Comparison of ENCODE assay signal across 9 cellular contexts in the genomic region with DNA sequence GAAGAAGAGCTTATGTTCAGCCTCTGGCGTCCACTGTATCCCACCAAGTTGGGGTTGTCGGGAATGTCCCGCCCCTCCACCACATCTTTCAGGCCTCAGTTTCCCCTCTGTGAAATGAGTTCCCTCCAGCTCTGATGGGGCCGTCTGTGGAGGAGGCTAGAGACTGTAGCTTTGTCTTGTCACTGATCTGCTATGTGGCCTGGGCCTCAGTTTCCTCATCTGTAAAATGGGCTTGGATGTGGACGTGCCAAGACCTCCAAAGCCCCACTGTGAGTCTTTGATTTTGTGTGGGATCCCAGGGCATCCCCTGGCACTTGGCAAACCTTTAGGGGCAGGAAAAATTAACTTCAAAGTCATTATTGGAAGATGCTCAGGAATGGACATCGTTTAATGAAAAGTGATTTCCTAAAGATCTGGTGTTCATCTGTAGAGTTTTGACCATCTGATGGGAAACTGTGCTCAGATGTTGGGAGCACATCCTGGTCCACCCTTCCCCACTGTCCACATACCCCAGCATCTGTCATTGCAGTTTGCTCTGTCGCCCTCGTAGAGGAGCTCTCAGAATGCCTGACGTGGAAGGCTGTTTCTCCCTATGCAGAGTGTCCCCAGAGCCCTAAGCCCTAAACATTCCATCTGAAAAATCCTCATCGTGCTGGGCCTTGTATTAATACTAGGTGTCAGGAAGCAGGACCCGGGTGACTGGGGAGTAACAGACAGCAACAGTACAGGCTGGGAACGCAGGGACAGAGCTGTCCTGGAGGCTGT. TPM values are rescaled to one million over a fixed set of nuclear protein-coding genes. Genes with fewer than 3 reads are reported as not detected.
A peak's percentile ranks its signal among the peaks of the same experiment; 100 is the strongest.
DNase-seq lines count a peak whose midpoint lies in the region; ATAC-seq, FAIRE-seq and TF ChIP-seq lines count a peak whose summit lies in the region.
"Had no signal": no experiment of that assay in that cellular context is flagged by ENCODE, and none has a peak within 500 bp of the region (broad histone marks: within the 10 kb centered on the region; RNA-seq: fewer than 3 reads in every experiment).

No MANE protein-coding gene starts in this region.

- intact Hi-C loops in A673 (cut with micrococcal nuclease; ENCODE audit: unreplicated experiment): no loop called here
- intact Hi-C loops in naive thymus-derived CD4-positive, alpha-beta T cell (cut with micrococcal nuclease): loop anchor here (5.0 to 10.0 kb wide), 2 partner anchors 536 to 1419 kb away; no protein-coding TSS in a partner anchor

- no peaks in the 10 kb centered on the region for H3K36me3 ChIP-seq in A673 (ENCODE audit: insufficient read depth, low read length, poor library complexity, severe bottlenecking)
- H3K36me3 ChIP-seq in HEK293 (ENCODE audit: control insufficient read depth in 2 of 2, insufficient read depth in 1 of 2, low read length in 2 of 2): no peaks in the 10 kb centered on the region
- H3K36me3 ChIP-seq in astrocyte (ENCODE audit: insufficient read depth, low read length): no peaks in the 10 kb centered on the region
- H3K36me3 ChIP-seq in naive thymus-derived CD4-positive, alpha-beta T cell (ENCODE audit: control insufficient read depth in 2 of 3, insufficient read depth in 3 of 3, low read length in 3 of 3): no peaks in the 10 kb centered on the region

- DNase-seq in A673 (ENCODE audit: low spot score) (no peak), astrocyte (ENCODE audit: low read depth) (no peak), CD1c-positive myeloid dendritic cell (ENCODE audit: extremely low spot score) (no peak)
- DNase-seq in naive thymus-derived CD4-positive, alpha-beta T cell: peak in 1 of 9 donors; percentile 17
- DNase-seq: central memory CD4-positive, alpha-beta T cell had no signal

- H3K4me1 ChIP-seq in A673 (ENCODE audit: insufficient read depth, low read length, poor library complexity, severe bottlenecking): peaks cover 46% of the 10 kb centered on the region
- H3K4me1 ChIP-seq in HEK293 (ENCODE audit: control insufficient read depth, insufficient read depth, low read length): peaks cover 4% of the 10 kb centered on the region
- peaks cover 49% of the 10 kb centered on the region for H3K4me1 ChIP-seq in astrocyte (ENCODE audit: insufficient read depth, low read length)
- peaks cover 68 to 89% of the 10 kb centered on the region in 2 donors for H3K4me1 ChIP-seq in naive thymus-derived CD4-positive, alpha-beta T cell (ENCODE audit: control insufficient read depth in 2 of 2, insufficient read depth in 2 of 2, low read length in 2 of 2)

- H4K20me1 ChIP-seq in astrocyte (ENCODE audit: insufficient read depth, low read length): peaks cover 35% of the 10 kb centered on the region

- H3K9me3 ChIP-seq in A673 (ENCODE audit: low read depth, low read length, poor library complexity, severe bottlenecking) (no peaks in the 10 kb centered on the region), HEK293 (ENCODE audit: control insufficient read depth, insufficient read depth, low read depth, low read length) (no peaks in the 10 kb centered on the region), astrocyte (ENCODE audit: insufficient read depth, low read depth, low read length) (no peaks in the 10 kb centered on the region)
- no peaks in the 10 kb centered on the region for H3K9me3 ChIP-seq in naive thymus-derived CD4-positive, alpha-beta T cell (ENCODE audit: control insufficient read depth in 2 of 3, low read length in 3 of 3)

- no peaks in the 10 kb centered on the region for H3K27me3 Mint-ChIP-seq in astrocyte (ENCODE audit: low read depth, unreplicated experiment)
- H3K27me3 Mint-ChIP-seq in naive thymus-derived CD4-positive, alpha-beta T cell: no peaks in the 10 kb centered on the region

- no peak overlapping the region for H3K4me3 Mint-ChIP-seq in astrocyte (ENCODE audit: unreplicated experiment)
- H3K4me3 Mint-ChIP-seq in naive thymus-derived CD4-positive, alpha-beta T cell: peak overlapping the region; percentile 51 to 90 (median 78)

- no peaks in the 10 kb centered on the region for H3K36me3 Mint-ChIP-seq in astrocyte (ENCODE audit: low read depth, unreplicated experiment)
- peaks cover 0 to 2% (median 0%) of the 10 kb centered on the region in 5 donors for H3K36me3 Mint-ChIP-seq in naive thymus-derived CD4-positive, alpha-beta T cell

- H3K4me1 Mint-ChIP-seq in astrocyte (ENCODE audit: low read depth, unreplicated experiment): peaks cover 40% of the 10 kb centered on the region
- peaks cover 65 to 92% (median 83%) of the 10 kb centered on the region in 7 donors for H3K4me1 Mint-ChIP-seq in naive thymus-derived CD4-positive, alpha-beta T cell

- H2AFZ ChIP-seq in astrocyte (ENCODE audit: low read depth, low read length): no peak overlapping the region

- H3K4me2 ChIP-seq in astrocyte (ENCODE audit: low read length): peak overlapping the region; percentile 70

- peaks cover 5% of the 10 kb centered on the region for H3K79me2 ChIP-seq in astrocyte (ENCODE audit: insufficient read depth, low read length)

- no TSS peak for BruUV-seq in A673 (replicated peaks; lab: Mats Ljungman, UMichigan)

- H3K27ac Mint-ChIP-seq in astrocyte (ENCODE audit: unreplicated experiment): peak overlapping the region; percentile 91
- peak overlapping the region; percentile 87 to 100 (median 98) for H3K27ac Mint-ChIP-seq in naive thymus-derived CD4-positive, alpha-beta T cell

- peaks cover 2% of the 10 kb centered on the region for H3K9me3 Mint-ChIP-seq in astrocyte (ENCODE audit: unreplicated experiment)
- H3K9me3 Mint-ChIP-seq in naive thymus-derived CD4-positive, alpha-beta T cell: peaks cover 0 to 3% (median 0%) of the 10 kb centered on the region in 11 donors

- H3K9ac ChIP-seq in astrocyte (ENCODE audit: low read length): no peak overlapping the region

- no peaks in the 10 kb centered on the region for H3K27me3 ChIP-seq in A673 (replicated peaks; ENCODE audit: insufficient read depth, low read depth, low read length, poor library complexity)
- H3K27me3 ChIP-seq in astrocyte (ENCODE audit: insufficient read depth, low read length): no peaks in the 10 kb centered on the region
- H3K27me3 ChIP-seq in naive thymus-derived CD4-positive, alpha-beta T cell (ENCODE audit: control insufficient read depth in 2 of 2, insufficient read depth in 2 of 2, low read length in 2 of 2): no peaks in the 10 kb centered on the region

- no peak for TF ChIP-seq CTCF in A673 (conservative IDR thresholded peaks at IDR 0.05; ENCODE audit: low read depth, low read length)
- TF ChIP-seq CTCF in HEK293 (tag by site-specific recombination; IDR thresholded peaks at IDR 0.05): no peak
- no peak for TF ChIP-seq CTCF in astrocyte (IDR thresholded peaks at IDR 0.05; ENCODE audit: insufficient read depth, low read depth, low read length)

- CTCF ChIA-PET in A673 (lab: Charles Lee) (no interaction called here), HEK293 (lab: Yijun Ruan, JAX) (interaction anchor here (0.8 to 1.4 kb wide), 6 partner anchors 16 to 174 kb away, joined by 3 to 5 read pairs (median 4); no protein-coding TSS in a partner anchor)
- CTCF ChIA-PET in naive thymus-derived CD4-positive, alpha-beta T cell (lab: Charles Lee): interaction anchor here (1.2 to 1.7 kb wide), 3 partner anchors 10 to 534 kb away, joined by 3 to 10 read pairs (median 4); partner anchors contain the start of gene SLC6A6

- POLR2A ChIA-PET in A673 (lab: Charles Lee; ENCODE audit: low non-redundant PET) (no interaction called here), HEK293 (lab: Yijun Ruan, JAX) (interaction anchor here (1.4 to 2.2 kb wide), 2 partner anchors 11 to 22 kb away, joined by 4 to 11 read pairs; no protein-coding TSS in a partner anchor)
- POLR2A ChIA-PET in naive thymus-derived CD4-positive, alpha-beta T cell (lab: Charles Lee): interaction anchor here (0.8 to 3.0 kb wide), 7 partner anchors 16 to 1006 kb away, joined by 3 to 23 read pairs (median 8); partner anchors contain the start of genes CCDC174 and SLC6A6

- peak overlapping the region; percentile 68 for H3K27ac ChIP-seq in A673 (ENCODE audit: low read depth, low read length, poor library complexity, severe bottlenecking)
- no peak overlapping the region for H3K27ac ChIP-seq in HEK293 (ENCODE audit: extremely low read depth, low read depth, low read length)
- H3K27ac ChIP-seq in astrocyte (ENCODE audit: low read depth, low read length): no peak overlapping the region
- peak overlapping the region; percentile 84 for H3K27ac ChIP-seq in naive thymus-derived CD4-positive, alpha-beta T cell (ENCODE audit: low read depth, low read length)

- no peak for ATAC-seq in naive thymus-derived CD4-positive, alpha-beta T cell
- no peak for ATAC-seq in HG02642 (IDR thresholded peaks at IDR 0.05; ENCODE audit: poor library complexity, unreplicated experiment)
- no peak for ATAC-seq in GM18867 (IDR thresholded peaks at IDR 0.05; ENCODE audit: unreplicated experiment)
- ATAC-seq in HG02884 (IDR thresholded peaks at IDR 0.05; ENCODE audit: unreplicated experiment): no peak

- H3K4me3 ChIP-seq in A673 (ENCODE audit: low read depth, low read length, poor library complexity, severe bottlenecking) (no peak overlapping the region), HEK293 (ENCODE audit: low read depth, low read length) (no peak overlapping the region), astrocyte (ENCODE audit: insufficient read depth, low read depth, low read length) (no peak overlapping the region)
- H3K4me3 ChIP-seq in naive thymus-derived CD4-positive, alpha-beta T cell (ENCODE audit: low read length): peak overlapping the region; percentile 11

- no peak for FAIRE-seq in astrocyte (lab: Jason Lieb, UNC)

TF ChIP-seq in HEK293, 187 proteins besides CTCF, POLR2A, EP300 and RAD21 (continues in another document):
- TF ChIP-seq ZNF513 (tag by site-specific recombination; IDR thresholded peaks at IDR 0.05): 0 out of 2 replicates have a peak, but pooled peaks have one; percentile 19

RNA-seq across cellular contexts. Expression of gene SLC6A6, which starts 28.5 kb away (rescaled TPM):
- total RNA-seq in A673 (2021): 48.8 and 55.1 TPM in 2 replicates
- 18.6 and 24.2 TPM in 2 replicates for total RNA-seq in astrocyte
- total RNA-seq in naive thymus-derived CD4-positive, alpha-beta T cell: 10 to 100 TPM; 34.5 to 87.5 (median 35.6) TPM
- polyA plus RNA-seq in naive thymus-derived CD4-positive, alpha-beta T cell: 1 to 10 TPM; 3.0 to 3.2 TPM

Comparison
In these comparisons a context has a peak if more than half of its experiments do, and no peak if none do; other contexts are left out.
1. H3K27ac ChIP-seq: peak in A673 (single experiment) and naive thymus-derived CD4-positive, alpha-beta T cell (single experiment); none in HEK293 (single experiment) and astrocyte (single experiment).